Comparison of ENCODE assay signal across 7 cellular contexts in the genomic region with DNA sequence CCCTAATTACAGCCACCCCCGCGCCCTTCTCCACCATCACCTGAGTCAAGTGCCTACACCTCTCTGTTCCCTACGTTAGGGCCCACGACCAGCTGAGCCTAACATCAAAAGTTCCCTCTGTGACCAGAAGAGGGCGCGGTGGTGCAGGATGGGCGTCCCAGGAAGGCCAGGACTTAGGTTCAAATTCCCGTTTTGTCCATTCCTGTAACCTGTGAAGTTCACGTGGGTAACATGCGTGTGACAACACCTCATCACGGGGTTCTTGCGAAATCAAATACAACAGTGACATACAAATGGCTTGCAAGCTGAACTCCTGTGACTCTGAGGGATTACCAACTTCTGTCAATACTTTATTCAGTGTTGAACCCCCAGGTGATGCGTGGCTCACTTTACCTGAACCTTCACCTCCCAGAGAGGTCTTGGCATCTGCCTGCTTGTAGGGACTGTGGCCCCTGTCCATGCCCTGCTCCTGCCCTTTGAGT.
DNase-seq lines count a peak whose midpoint lies in the region; ATAC-seq, FAIRE-seq and TF ChIP-seq lines count a peak whose summit lies in the region.

No MANE protein-coding gene starts in this region.

- H3K36me3 ChIP-seq in lung (ENCODE audit: control insufficient read depth in 2 of 2, insufficient read depth in 2 of 2, low read length in 2 of 2): no peaks in the 10 kb centered on the region

- H3K4me3 ChIP-seq in lung: no peak overlapping the region

- peak; percentile 95 for FAIRE-seq in GM12892 (lab: Jason Lieb, UNC)

- no peaks in the 10 kb centered on the region for H3K9me3 Mint-ChIP-seq in chondrocyte (ENCODE audit: low read depth)

- H3K27me3 ChIP-seq in lung (ENCODE audit: control insufficient read depth, insufficient read depth): no peaks in the 10 kb centered on the region

- no peaks in the 10 kb centered on the region for H3K9me3 ChIP-seq in lung (ENCODE audit: control insufficient read depth in 2 of 2, insufficient read depth in 1 of 2, low read length in 1 of 2)

- peak overlapping the region in 1 of 2 donors; percentile 62 for H3K27ac ChIP-seq in lung (ENCODE audit: low read depth in 1 of 2, low read length in 1 of 2)

- DNase-seq in GM12892 (ENCODE audit: insufficient read length) (peak; percentile 25), NCI-H2029 (lab: John Stamatoyannopoulos, UW) (peak; percentile 67), chondrocyte (ENCODE audit: low spot score) (no peak), lung (ENCODE audit: low spot score) (peak; percentile 75)
- peak; percentile 76 for DNase-seq in activated CD4-positive, CD25-positive, alpha-beta regulatory T cell treated with anti-CD3 and anti-CD28 coated beads, Interleukin-2, amount 50 U/mL, for 72 hours
- DNase-seq in stimulated activated CD8-positive, alpha-beta memory T cell treated with anti-CD3 and anti-CD28 coated beads, Interleukin-7, amount 100 ng/mL, for 24 hours (ENCODE audit: low read depth): peak; percentile 50

- no peak overlapping the region for H3K4me3 Mint-ChIP-seq in chondrocyte (ENCODE audit: unreplicated experiment)

- peaks cover 0 to 10% of the 10 kb centered on the region in 2 donors for H3K4me1 ChIP-seq in lung (ENCODE audit: control insufficient read depth in 2 of 2, insufficient read depth in 2 of 2, low read length in 2 of 2)

- H3K27ac Mint-ChIP-seq in chondrocyte (ENCODE audit: unreplicated experiment): no peak overlapping the region

- no peaks in the 10 kb centered on the region for H3K36me3 Mint-ChIP-seq in chondrocyte (ENCODE audit: low read depth)

- H3K4me1 Mint-ChIP-seq in chondrocyte (ENCODE audit: low read depth): peaks cover 63% of the 10 kb centered on the region

- H3K27me3 Mint-ChIP-seq in chondrocyte (ENCODE audit: low read depth): no peaks in the 10 kb centered on the region

- 31 to 34% methylated on average over 13 of the region's 13 CpGs for WGBS in lung, 2 donors

- ATAC-seq in lung (ENCODE audit: insufficient read depth, low FRiP score) (peak; percentile 51), HG03175 (IDR thresholded peaks at IDR 0.05; ENCODE audit: unreplicated experiment) (no peak)

- TF ChIP-seq CTCF in chondrocyte (IDR thresholded peaks at IDR 0.05) (peak; percentile 89), lung (IDR thresholded peaks at IDR 0.05; ENCODE audit: control extremely low read depth, extremely low read depth) (peak; percentile 86)

- no peak for TF ChIP-seq POLR2A in GM12892 (IDR thresholded peaks at IDR 0.05; ENCODE audit: low read depth, low read length)
